Comparison of ENCODE assay signal across 1 cellular context in the genomic region with DNA sequence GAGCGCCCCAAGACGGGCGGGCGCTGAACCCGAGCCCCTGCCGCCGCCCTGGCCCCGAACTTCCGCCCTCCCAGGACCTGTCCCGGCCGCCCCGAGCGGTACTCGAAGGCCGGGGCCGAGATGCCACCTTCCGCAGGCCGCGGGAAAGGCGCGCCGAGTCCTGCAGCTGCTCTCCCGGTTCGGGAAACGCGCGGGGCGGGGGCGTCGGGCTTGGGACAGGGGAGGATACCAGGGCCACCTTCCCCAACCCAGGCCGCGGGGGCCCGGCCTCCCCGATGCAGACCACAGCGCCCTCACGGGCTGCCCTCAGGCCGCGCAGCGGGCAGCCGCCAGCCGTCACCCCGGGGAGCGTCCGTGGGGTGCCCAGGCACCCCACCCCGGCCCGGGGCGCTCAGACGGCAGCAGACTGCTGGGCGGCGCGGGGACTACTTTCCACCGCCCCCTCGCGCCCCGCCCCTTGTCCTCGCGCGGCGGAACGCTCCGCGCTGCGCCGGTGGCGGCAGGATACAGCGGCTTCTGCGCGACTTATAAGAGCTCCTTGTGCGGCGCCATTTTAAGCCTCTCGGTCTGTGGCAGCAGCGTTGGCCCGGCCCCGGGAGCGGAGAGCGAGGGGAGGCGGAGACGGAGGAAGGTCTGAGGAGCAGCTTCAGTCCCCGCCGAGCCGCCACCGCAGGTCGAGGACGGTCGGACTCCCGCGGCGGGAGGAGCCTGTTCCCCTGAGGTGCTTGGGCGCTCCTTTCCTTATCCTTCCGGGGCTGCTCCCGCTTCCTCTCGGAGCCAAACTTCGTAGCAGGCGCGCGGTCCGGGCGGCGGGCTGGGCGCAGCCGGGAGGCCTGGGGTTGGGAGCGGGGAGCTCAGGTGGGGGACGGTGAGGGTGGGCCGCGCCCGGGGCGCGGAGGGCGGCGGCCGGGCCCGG.
TF ChIP-seq lines count a peak whose summit lies in the region.

A gene (plus strand): TSS at position 556 of the 916 bp plus-strand sequence. CDS start 24,564 bp downstream, outside the sequence.

TF ChIP-seq in K562, 482 proteins besides CTCF, POLR2A, EP300 and RAD21 (continued from another document and continues in another):
- TF ChIP-seq, protein P1, sequence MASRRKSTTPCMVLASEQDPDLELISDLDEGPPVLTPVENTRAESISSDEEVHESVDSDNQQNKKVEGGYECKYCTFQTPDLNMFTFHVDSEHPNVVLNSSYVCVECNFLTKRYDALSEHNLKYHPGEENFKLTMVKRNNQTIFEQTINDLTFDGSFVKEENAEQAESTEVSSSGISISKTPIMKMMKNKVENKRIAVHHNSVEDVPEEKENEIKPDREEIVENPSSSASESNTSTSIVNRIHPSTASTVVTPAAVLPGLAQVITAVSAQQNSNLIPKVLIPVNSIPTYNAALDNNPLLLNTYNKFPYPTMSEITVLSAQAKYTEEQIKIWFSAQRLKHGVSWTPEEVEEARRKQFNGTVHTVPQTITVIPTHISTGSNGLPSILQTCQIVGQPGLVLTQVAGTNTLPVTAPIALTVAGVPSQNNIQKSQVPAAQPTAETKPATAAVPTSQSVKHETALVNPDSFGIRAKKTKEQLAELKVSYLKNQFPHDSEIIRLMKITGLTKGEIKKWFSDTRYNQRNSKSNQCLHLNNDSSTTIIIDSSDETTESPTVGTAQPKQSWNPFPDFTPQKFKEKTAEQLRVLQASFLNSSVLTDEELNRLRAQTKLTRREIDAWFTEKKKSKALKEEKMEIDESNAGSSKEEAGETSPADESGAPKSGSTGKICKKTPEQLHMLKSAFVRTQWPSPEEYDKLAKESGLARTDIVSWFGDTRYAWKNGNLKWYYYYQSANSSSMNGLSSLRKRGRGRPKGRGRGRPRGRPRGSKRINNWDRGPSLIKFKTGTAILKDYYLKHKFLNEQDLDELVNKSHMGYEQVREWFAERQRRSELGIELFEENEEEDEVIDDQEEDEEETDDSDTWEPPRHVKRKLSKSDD (conservative IDR thresholded peaks at IDR 0.05; ENCODE audit: low read length): peak; percentile 83; the same call in 1 of the 2 replicates
- TF ChIP-seq CSDE1 (IDR thresholded peaks at IDR 0.05) (peak in 1 of 2 experiments; percentile 70; a peak in 1 of 4 replicates), PHF20 (IDR thresholded peaks at IDR 0.05; ENCODE audit: partially characterized antibody) (peak; percentile 83), COPS2 (conservative IDR thresholded peaks at IDR 0.05) (no peak), ETV6 (IDR thresholded peaks at IDR 0.05; ENCODE audit: borderline replicate concordance in 1 of 2, low read depth in 2 of 2, low read length in 1 of 2) (peak in 1 of 2 experiments; percentile 69; a peak in 1 of 4 replicates), ETV6 (CRISPR knock-in tag; IDR thresholded peaks at IDR 0.05; ENCODE audit: borderline replicate concordance) (no peak), PYGO2 (tag; IDR thresholded peaks at IDR 0.05) (no peak), HDAC3 (IDR thresholded peaks at IDR 0.05; ENCODE audit: borderline replicate concordance, partially characterized antibody) (no peak), FUS (optimal IDR thresholded peaks at IDR 0.05; ENCODE audit: low read depth, low read length) (peak; percentile 80), PML (IDR thresholded peaks at IDR 0.05; ENCODE audit: low read length) (peak; percentile 95), XRCC4 (IDR thresholded peaks at IDR 0.05; ENCODE audit: extremely low read depth, insufficient read depth, insufficient read length) (no peak), CBX8 (IDR thresholded peaks at IDR 0.05; ENCODE audit: borderline replicate concordance, extremely low read depth, low read depth, low read length, poor library complexity, severe bottlenecking) (no peak), GTF2E2 (tag; IDR thresholded peaks at IDR 0.05) (peak; percentile 85), TRIM28 (IDR thresholded peaks at IDR 0.05) (peak; percentile 63; the same call in 1 of the 2 replicates), SRSF3 (IDR thresholded peaks at IDR 0.05; ENCODE audit: insufficient read depth, low read length) (no peak), ZFP1 (CRISPR knock-in tag; IDR thresholded peaks at IDR 0.05) (peak; percentile 10; the same call in 1 of the 2 replicates), RNF2 (IDR thresholded peaks at IDR 0.05) (peak; percentile 83), SMC3 (conservative IDR thresholded peaks at IDR 0.05; ENCODE audit: insufficient read depth, low read depth, low read length) (no peak), ZNF274 (IDR thresholded peaks at IDR 0.05; ENCODE audit: borderline replicate concordance, low read depth, low read length) (no peak), ZNF780A (CRISPR knock-in tag; IDR thresholded peaks at IDR 0.05) (no peak), CBX3 (IDR thresholded peaks at IDR 0.05; ENCODE audit: borderline replicate concordance in 1 of 2, low read length in 2 of 2) (peak in 1 of 2 experiments; percentile 81; a peak in 1 of 3 replicates), TRIM24 (IDR thresholded peaks at IDR 0.05) (peak in 1 of 2 experiments; percentile 60; a peak in 2 of 4 replicates), MTA1 (IDR thresholded peaks at IDR 0.05; ENCODE audit: borderline replicate concordance) (no peak), ZNF311 (CRISPR knock-in tag; IDR thresholded peaks at IDR 0.05) (peak; percentile 59; the same call in 1 of the 2 replicates)
- TF ChIP-seq, protein P2, sequence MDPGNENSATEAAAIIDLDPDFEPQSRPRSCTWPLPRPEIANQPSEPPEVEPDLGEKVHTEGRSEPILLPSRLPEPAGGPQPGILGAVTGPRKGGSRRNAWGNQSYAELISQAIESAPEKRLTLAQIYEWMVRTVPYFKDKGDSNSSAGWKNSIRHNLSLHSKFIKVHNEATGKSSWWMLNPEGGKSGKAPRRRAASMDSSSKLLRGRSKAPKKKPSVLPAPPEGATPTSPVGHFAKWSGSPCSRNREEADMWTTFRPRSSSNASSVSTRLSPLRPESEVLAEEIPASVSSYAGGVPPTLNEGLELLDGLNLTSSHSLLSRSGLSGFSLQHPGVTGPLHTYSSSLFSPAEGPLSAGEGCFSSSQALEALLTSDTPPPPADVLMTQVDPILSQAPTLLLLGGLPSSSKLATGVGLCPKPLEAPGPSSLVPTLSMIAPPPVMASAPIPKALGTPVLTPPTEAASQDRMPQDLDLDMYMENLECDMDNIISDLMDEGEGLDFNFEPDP (CRISPR knock-in tag; IDR thresholded peaks at IDR 0.05): no peak
- TF ChIP-seq, protein P3, sequence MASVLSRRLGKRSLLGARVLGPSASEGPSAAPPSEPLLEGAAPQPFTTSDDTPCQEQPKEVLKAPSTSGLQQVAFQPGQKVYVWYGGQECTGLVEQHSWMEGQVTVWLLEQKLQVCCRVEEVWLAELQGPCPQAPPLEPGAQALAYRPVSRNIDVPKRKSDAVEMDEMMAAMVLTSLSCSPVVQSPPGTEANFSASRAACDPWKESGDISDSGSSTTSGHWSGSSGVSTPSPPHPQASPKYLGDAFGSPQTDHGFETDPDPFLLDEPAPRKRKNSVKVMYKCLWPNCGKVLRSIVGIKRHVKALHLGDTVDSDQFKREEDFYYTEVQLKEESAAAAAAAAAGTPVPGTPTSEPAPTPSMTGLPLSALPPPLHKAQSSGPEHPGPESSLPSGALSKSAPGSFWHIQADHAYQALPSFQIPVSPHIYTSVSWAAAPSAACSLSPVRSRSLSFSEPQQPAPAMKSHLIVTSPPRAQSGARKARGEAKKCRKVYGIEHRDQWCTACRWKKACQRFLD (CRISPR knock-in tag; IDR thresholded peaks at IDR 0.05): peak; percentile 64; the same call in 1 of the 2 replicates
- TF ChIP-seq, protein P4, sequence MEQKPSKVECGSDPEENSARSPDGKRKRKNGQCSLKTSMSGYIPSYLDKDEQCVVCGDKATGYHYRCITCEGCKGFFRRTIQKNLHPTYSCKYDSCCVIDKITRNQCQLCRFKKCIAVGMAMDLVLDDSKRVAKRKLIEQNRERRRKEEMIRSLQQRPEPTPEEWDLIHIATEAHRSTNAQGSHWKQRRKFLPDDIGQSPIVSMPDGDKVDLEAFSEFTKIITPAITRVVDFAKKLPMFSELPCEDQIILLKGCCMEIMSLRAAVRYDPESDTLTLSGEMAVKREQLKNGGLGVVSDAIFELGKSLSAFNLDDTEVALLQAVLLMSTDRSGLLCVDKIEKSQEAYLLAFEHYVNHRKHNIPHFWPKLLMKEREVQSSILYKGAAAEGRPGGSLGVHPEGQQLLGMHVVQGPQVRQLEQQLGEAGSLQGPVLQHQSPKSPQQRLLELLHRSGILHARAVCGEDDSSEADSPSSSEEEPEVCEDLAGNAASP (IDR thresholded peaks at IDR 0.05): no peak
- TF ChIP-seq, protein P5, sequence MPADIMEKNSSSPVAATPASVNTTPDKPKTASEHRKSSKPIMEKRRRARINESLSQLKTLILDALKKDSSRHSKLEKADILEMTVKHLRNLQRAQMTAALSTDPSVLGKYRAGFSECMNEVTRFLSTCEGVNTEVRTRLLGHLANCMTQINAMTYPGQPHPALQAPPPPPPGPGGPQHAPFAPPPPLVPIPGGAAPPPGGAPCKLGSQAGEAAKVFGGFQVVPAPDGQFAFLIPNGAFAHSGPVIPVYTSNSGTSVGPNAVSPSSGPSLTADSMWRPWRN (IDR thresholded peaks at IDR 0.05; ENCODE audit: low read depth): no peak
- TF ChIP-seq, protein P6, sequence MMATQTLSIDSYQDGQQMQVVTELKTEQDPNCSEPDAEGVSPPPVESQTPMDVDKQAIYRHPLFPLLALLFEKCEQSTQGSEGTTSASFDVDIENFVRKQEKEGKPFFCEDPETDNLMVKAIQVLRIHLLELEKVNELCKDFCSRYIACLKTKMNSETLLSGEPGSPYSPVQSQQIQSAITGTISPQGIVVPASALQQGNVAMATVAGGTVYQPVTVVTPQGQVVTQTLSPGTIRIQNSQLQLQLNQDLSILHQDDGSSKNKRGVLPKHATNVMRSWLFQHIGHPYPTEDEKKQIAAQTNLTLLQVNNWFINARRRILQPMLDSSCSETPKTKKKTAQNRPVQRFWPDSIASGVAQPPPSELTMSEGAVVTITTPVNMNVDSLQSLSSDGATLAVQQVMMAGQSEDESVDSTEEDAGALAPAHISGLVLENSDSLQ (IDR thresholded peaks at IDR 0.05): no peak
- TF ChIP-seq, protein P7, sequence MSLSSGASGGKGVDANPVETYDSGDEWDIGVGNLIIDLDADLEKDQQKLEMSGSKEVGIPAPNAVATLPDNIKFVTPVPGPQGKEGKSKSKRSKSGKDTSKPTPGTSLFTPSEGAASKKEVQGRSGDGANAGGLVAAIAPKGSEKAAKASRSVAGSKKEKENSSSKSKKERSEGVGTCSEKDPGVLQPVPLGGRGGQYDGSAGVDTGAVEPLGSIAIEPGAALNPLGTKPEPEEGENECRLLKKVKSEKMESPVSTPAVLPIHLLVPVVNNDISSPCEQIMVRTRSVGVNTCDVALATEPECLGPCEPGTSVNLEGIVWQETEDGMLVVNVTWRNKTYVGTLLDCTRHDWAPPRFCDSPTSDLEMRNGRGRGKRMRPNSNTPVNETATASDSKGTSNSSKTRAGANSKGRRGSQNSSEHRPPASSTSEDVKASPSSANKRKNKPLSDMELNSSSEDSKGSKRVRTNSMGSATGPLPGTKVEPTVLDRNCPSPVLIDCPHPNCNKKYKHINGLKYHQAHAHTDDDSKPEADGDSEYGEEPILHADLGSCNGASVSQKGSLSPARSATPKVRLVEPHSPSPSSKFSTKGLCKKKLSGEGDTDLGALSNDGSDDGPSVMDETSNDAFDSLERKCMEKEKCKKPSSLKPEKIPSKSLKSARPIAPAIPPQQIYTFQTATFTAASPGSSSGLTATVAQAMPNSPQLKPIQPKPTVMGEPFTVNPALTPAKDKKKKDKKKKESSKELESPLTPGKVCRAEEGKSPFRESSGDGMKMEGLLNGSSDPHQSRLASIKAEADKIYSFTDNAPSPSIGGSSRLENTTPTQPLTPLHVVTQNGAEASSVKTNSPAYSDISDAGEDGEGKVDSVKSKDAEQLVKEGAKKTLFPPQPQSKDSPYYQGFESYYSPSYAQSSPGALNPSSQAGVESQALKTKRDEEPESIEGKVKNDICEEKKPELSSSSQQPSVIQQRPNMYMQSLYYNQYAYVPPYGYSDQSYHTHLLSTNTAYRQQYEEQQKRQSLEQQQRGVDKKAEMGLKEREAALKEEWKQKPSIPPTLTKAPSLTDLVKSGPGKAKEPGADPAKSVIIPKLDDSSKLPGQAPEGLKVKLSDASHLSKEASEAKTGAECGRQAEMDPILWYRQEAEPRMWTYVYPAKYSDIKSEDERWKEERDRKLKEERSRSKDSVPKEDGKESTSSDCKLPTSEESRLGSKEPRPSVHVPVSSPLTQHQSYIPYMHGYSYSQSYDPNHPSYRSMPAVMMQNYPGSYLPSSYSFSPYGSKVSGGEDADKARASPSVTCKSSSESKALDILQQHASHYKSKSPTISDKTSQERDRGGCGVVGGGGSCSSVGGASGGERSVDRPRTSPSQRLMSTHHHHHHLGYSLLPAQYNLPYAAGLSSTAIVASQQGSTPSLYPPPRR (CRISPR knock-in tag; IDR thresholded peaks at IDR 0.05; ENCODE audit: borderline replicate concordance): no peak
- TF ChIP-seq, protein P8, sequence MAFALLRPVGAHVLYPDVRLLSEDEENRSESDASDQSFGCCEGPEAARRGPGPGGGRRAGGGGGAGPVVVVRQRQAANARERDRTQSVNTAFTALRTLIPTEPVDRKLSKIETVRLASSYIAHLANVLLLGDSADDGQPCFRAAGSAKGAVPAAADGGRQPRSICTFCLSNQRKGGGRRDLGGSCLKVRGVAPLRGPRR (CRISPR knock-in tag; IDR thresholded peaks at IDR 0.05): no peak
- TF ChIP-seq, protein P9, sequence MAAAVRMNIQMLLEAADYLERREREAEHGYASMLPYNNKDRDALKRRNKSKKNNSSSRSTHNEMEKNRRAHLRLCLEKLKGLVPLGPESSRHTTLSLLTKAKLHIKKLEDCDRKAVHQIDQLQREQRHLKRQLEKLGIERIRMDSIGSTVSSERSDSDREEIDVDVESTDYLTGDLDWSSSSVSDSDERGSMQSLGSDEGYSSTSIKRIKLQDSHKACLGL (CRISPR knock-in tag; IDR thresholded peaks at IDR 0.05; ENCODE audit: borderline replicate concordance, poor library complexity, severe bottlenecking): no peak
